In the genomic region with DNA sequence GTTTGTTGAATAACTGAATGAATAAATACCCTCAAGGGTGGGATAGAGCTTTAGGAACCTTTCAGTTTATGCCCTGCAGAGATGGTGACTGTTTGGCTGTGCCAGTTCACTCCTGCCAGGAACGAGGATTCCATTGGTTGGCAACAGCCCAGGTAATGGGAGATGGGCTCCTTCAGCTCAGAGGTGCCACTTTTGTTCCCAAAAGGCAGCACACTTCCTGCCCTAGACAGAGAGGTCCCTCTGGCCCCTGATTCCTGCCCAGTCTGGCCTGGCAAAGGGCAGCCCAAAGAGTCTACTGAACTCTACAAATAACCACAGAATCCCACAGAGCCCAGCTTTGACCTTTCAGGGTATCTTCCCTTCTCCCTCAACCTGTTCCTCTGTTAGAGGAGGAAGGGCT, we compare ENCODE assay signal across 27 cellular contexts. TPM values are rescaled to one million over a fixed set of nuclear protein-coding genes. Genes with fewer than 3 reads are reported as not detected.
DNase-seq lines count a peak whose midpoint lies in the region; ATAC-seq, FAIRE-seq and TF ChIP-seq lines count a peak whose summit lies in the region.
"Had no signal": no experiment of that assay in that cellular context is flagged by ENCODE, and none has a peak within 500 bp of the region (broad histone marks: within the 10 kb centered on the region; RNA-seq: fewer than 3 reads in every experiment).

No MANE protein-coding gene starts in this region.

- H3K9me3 Mint-ChIP-seq in CD14-positive monocyte = peaks cover 0 to 3% (median 0%) of the 10 kb centered on the region in 7 donors
- H3K9me3 Mint-ChIP-seq: activated naive CD4-positive, alpha-beta T cell treated with anti-CD3 and anti-CD28 coated beads, Interleukin-2, amount 50 U/mL, for 24 hours; type B pancreatic cell had no signal

- no peaks in the 10 kb centered on the region for H4K20me1 ChIP-seq in HepG2 (ENCODE audit: insufficient read depth, low read length)

- ATAC-seq in HepG2 (peak; percentile 42), HG02588 (IDR thresholded peaks at IDR 0.05; ENCODE audit: unreplicated experiment) (no peak)
- ATAC-seq: activated CD8-positive, alpha-beta memory T cell treated with anti-CD3 and anti-CD28 coated beads, Interleukin-2, amount 10 ng/mL, durations not matched to agents 7 days and 5 days; T-helper 17 cell had no signal

- in situ Hi-C loops in HepG2 (cut with HindIII; ENCODE audit: extremely low pct_ligation_motif_present, low pct_unique_long_range_greater_than_20kb) = no loop called here

- TF ChIP-seq EP300 in HepG2 (IDR thresholded peaks at IDR 0.05; ENCODE audit: low read depth in 2 of 2, low read length in 2 of 2) = no peak
- TF ChIP-seq EP300 in HepG2 (CRISPR knock-in tag; IDR thresholded peaks at IDR 0.05; ENCODE audit: borderline replicate concordance) = no peak

- no TSS peak for BruUV-seq in HepG2 (replicated peaks; lab: Mats Ljungman, UMichigan)

- H3K4me1 Mint-ChIP-seq in CD14-positive monocyte = no peaks in the 10 kb centered on the region
- H3K4me1 Mint-ChIP-seq: activated CD8-positive, alpha-beta memory T cell treated with anti-CD3 and anti-CD28 coated beads, Interleukin-2, amount 10 ng/mL, durations not matched to agents 7 days and 5 days; activated naive CD4-positive, alpha-beta T cell treated with anti-CD3 and anti-CD28 coated beads, Interleukin-2, amount 50 U/mL, for 24 hours; T-helper 17 cell had no signal

- H3K4me1 ChIP-seq in HepG2 (ENCODE audit: insufficient read depth, low read length) (peaks cover 44% of the 10 kb centered on the region), small intestine (ENCODE audit: control insufficient read depth in 2 of 2, insufficient read depth in 1 of 2, low read depth in 1 of 2, low read length in 1 of 2) (peaks cover 0 to 4% of the 10 kb centered on the region in 2 donors)
- H3K4me1 ChIP-seq: BE2C had no signal

- H3K4me3 ChIP-seq in HepG2 (replicated peaks in 1 of 3; ENCODE audit: insufficient read depth in 1 of 3, low read depth in 2 of 3, low read length in 3 of 3) (no peak overlapping the region), small intestine (ENCODE audit: low read depth in 1 of 2, low read length in 2 of 2) (peak overlapping the region; percentile 2 to 24)

- no peaks in the 10 kb centered on the region for H3K9me3 ChIP-seq in HepG2 (ENCODE audit: low read length)
- H3K9me3 ChIP-seq in small intestine (ENCODE audit: control insufficient read depth, low read depth) = no peaks in the 10 kb centered on the region
- H3K9me3 ChIP-seq: BE2C had no signal

- no peaks in the 10 kb centered on the region for H3K27me3 ChIP-seq in HepG2 (ENCODE audit: control insufficient read depth in 1 of 2, insufficient read depth in 2 of 2, low read length in 2 of 2)
- no peaks in the 10 kb centered on the region for H3K27me3 ChIP-seq in small intestine (ENCODE audit: control insufficient read depth in 2 of 2, insufficient read depth in 2 of 2, low read length in 2 of 2)

- H3K27ac ChIP-seq in HepG2 (ENCODE audit: extremely low read length, insufficient read depth, low read length) (no peak overlapping the region), small intestine (ENCODE audit: low read depth in 1 of 2, low read length in 1 of 2) (peak overlapping the region; percentile 26 to 86)

- peaks cover 4 to 9% (median 4%) of the 10 kb centered on the region in 3 donors for H3K27me3 Mint-ChIP-seq in CD14-positive monocyte (ENCODE audit: low read depth in 3 of 3)

- H3K4me2 ChIP-seq in HepG2 (ENCODE audit: low read depth, low read length) = 0 out of 2 replicates have a peak overlapping the region, but pooled peaks have one; percentile 6

- no peak for TF ChIP-seq POLR2A in HepG2 (IDR thresholded peaks at IDR 0.05; ENCODE audit: insufficient read depth in 1 of 2, low read depth in 2 of 2, low read length in 2 of 2)

- TF ChIP-seq RAD21 in HepG2 (CRISPR knock-in tag; IDR thresholded peaks at IDR 0.05) = no peak

- H3K79me2 ChIP-seq in HepG2 (ENCODE audit: insufficient read depth, low read length) = no peaks in the 10 kb centered on the region

- intact Hi-C loops in HepG2 (cut with micrococcal nuclease; ENCODE audit: unreplicated experiment) (no loop called here), CD14-positive monocyte (cut with micrococcal nuclease) (no loop called here)

- TF ChIP-seq CTCF in HepG2 (CRISPR knock-in tag; IDR thresholded peaks at IDR 0.05) (no peak), CD14-positive monocyte (IDR thresholded peaks at IDR 0.05) (no peak)

- no peak overlapping the region for H2AFZ ChIP-seq in HepG2 (ENCODE audit: low read length)

- CTCF ChIA-PET in HepG2 (lab: Yijun Ruan, JAX; ENCODE audit: low intra/inter-chr PET ratio, low total read pairs) = no interaction called here

- DNase-seq in DMS53 (lab: John Stamatoyannopoulos, UW) = peak; percentile 56
- no peak for DNase-seq in DMS53 treated with DMSO at 0.1 percent for 48 hours (lab: John Stamatoyannopoulos, UW; ENCODE audit: unreplicated experiment)
- peak; percentile 25 for DNase-seq in NCI-H510A treated with DMSO at 0.1 percent for 48 hours (lab: John Stamatoyannopoulos, UW)
- DNase-seq in HepG2 (ENCODE audit: low spot score) = no peak
- DNase-seq in small intestine = no peak
- no peak for DNase-seq in CD14-positive monocyte (ENCODE audit: low spot score)
- DNase-seq in germinal center (ENCODE audit: low spot score) = no peak
- DNase-seq: activated CD4-positive, alpha-beta T cell treated with anti-CD3 and anti-CD28 coated beads for 48 hours; activated CD8-positive, alpha-beta memory T cell treated with anti-CD3 and anti-CD28 coated beads, Interleukin-2, amount 10 ng/mL, durations not matched to agents 7 days and 5 days; BE2C; foreskin melanocyte; hypothalamus; NCI-H1436; NCI-H226; NK-92 treated with Interleukin-12 subunit alpha and Interleukin-12 subunit beta, amount 100 ng/mL, for 24 hours; nucleus accumbens; T-helper 17 cell had no signal

- no peak overlapping the region for H3K9ac ChIP-seq in HepG2 (ENCODE audit: insufficient read depth, low read depth, low read length)

- H3K36me3 Mint-ChIP-seq in CD14-positive monocyte = no peaks in the 10 kb centered on the region
- H3K36me3 Mint-ChIP-seq: activated CD8-positive, alpha-beta memory T cell treated with anti-CD3 and anti-CD28 coated beads, Interleukin-2, amount 10 ng/mL, durations not matched to agents 7 days and 5 days; activated naive CD4-positive, alpha-beta T cell treated with anti-CD3 and anti-CD28 coated beads, Interleukin-2, amount 50 U/mL, for 24 hours; type B pancreatic cell had no signal

- 60% methylated on average over 1 of the region's 1 CpG for WGBS in HepG2 (ENCODE audit: low lambda C conversion rate)
- 8 to 53% (median 38%) methylated on average over 1 of the region's 1 CpG for WGBS in small intestine, 3 donors

- POLR2A ChIA-PET in HepG2 (lab: Yijun Ruan, JAX) = interaction anchor here (0.8 to 1.2 kb wide), 2 partner anchors 10 to 15 kb away, joined by 3 read pairs; no protein-coding TSS in a partner anchor

- FAIRE-seq in HepG2 (lab: Jason Lieb, UNC) = no peak
- FAIRE-seq in small intestine (lab: Jason Lieb, UNC) = no peak
- FAIRE-seq: A204.1, astrocyte, H1, islet of Langerhans had no signal

- no peaks in the 10 kb centered on the region for H3K36me3 ChIP-seq in HepG2 (replicated peaks in 1 of 2; ENCODE audit: control insufficient read depth in 1 of 2, insufficient read depth in 2 of 2, low read length in 2 of 2)
- no peaks in the 10 kb centered on the region for H3K36me3 ChIP-seq in small intestine (ENCODE audit: control insufficient read depth in 2 of 2, insufficient read depth in 2 of 2, low read length in 2 of 2)
- H3K36me3 ChIP-seq: BE2C had no signal

- H3K4me3 Mint-ChIP-seq in CD14-positive monocyte = no peak overlapping the region
- H3K4me3 Mint-ChIP-seq: activated CD8-positive, alpha-beta memory T cell treated with anti-CD3 and anti-CD28 coated beads, Interleukin-2, amount 10 ng/mL, durations not matched to agents 7 days and 5 days; activated naive CD4-positive, alpha-beta T cell treated with anti-CD3 and anti-CD28 coated beads, Interleukin-2, amount 50 U/mL, for 24 hours; T-helper 17 cell; type B pancreatic cell had no signal

- no peak overlapping the region for H3K27ac Mint-ChIP-seq in CD14-positive monocyte
- H3K27ac Mint-ChIP-seq: activated CD8-positive, alpha-beta memory T cell treated with anti-CD3 and anti-CD28 coated beads, Interleukin-2, amount 10 ng/mL, durations not matched to agents 7 days and 5 days; activated naive CD4-positive, alpha-beta T cell treated with anti-CD3 and anti-CD28 coated beads, Interleukin-2, amount 50 U/mL, for 24 hours; T-helper 17 cell; type B pancreatic cell had no signal

RNA-seq across cellular contexts. Expression of a gene that starts 1.6 kb away (rescaled TPM):
- total RNA-seq in HepG2 (2016; rRNA removed; fragmentation: Illumina TruSeq; extraction: Trizol) = 0.24 and 0.67 TPM in 2 replicates
- total RNA-seq in HepG2 (2016; cell fraction: cytosol; rRNA removed; fragmentation: Illumina TruSeq; extraction: Trizol; ENCODE audit: low read depth) = 0.09 and 0.20 TPM in 2 replicates
- total RNA-seq in HepG2 (2016; cell fraction: insoluble cytoplasmic fraction; rRNA removed; fragmentation: Illumina TruSeq; extraction: Trizol) = 0.24 and 0.42 TPM in 2 replicates
- total RNA-seq in HepG2 (2016; cell fraction: membrane; rRNA removed; fragmentation: Illumina TruSeq; extraction: Trizol) = 0.48 and 0.56 TPM in 2 replicates
- 0.13 TPM in 1 of 2 replicates, not detected in the other for total RNA-seq in HepG2 (2016; cell fraction: nucleus; rRNA removed; fragmentation: Illumina TruSeq; extraction: Trizol)
- 0.18 and 0.48 TPM in 2 replicates for polyA plus RNA-seq in HepG2 (2011; rRNA removed)
- polyA plus RNA-seq in HepG2 (2011; cell fraction: cytosol; rRNA removed) = 0.15 and 0.16 TPM in 2 replicates
- polyA plus RNA-seq in HepG2 (2011; cell fraction: nucleus; rRNA removed) = 0.09 and 0.18 TPM in 2 replicates
- polyA plus RNA-seq in HepG2 (2012) = 0.24 and 0.53 TPM in 2 replicates
- 0.19 and 0.31 TPM in 2 replicates for polyA plus RNA-seq in HepG2 (2016; cell fraction: cytosol; fragmentation: Illumina TruSeq; extraction: Trizol; ENCODE audit: low read depth)
- polyA plus RNA-seq in HepG2 (2016; cell fraction: insoluble cytoplasmic fraction; fragmentation: Illumina TruSeq; extraction: Trizol; ENCODE audit: low read depth) = 1.7 and 2.2 TPM in 2 replicates
- 0.93 and 1.0 TPM in 2 replicates for polyA plus RNA-seq in HepG2 (2016; cell fraction: membrane; fragmentation: Illumina TruSeq; extraction: Trizol; ENCODE audit: low read depth)
- 0.94 and 1.7 TPM in 2 replicates for polyA plus RNA-seq in HepG2 (2016; cell fraction: nucleus; fragmentation: Illumina TruSeq; extraction: Trizol; ENCODE audit: insufficient read depth, low read depth)
- polyA minus RNA-seq in HepG2 (2011; rRNA and poly(A)+ RNA removed; ENCODE audit: low replicate concordance) = 0.60 TPM in 1 of 2 replicates, not detected in the other
- 0.40 and 0.79 TPM in 2 replicates for polyA minus RNA-seq in HepG2 (2011; cell fraction: cytosol; rRNA and poly(A)+ RNA removed)
- 0.13 TPM in 1 of 2 replicates, not detected in the other for polyA minus RNA-seq in HepG2 (2011; cell fraction: nucleus; rRNA and poly(A)+ RNA removed)
- polyA plus RNA-seq in small intestine = 10 to 100 TPM in 2 of 3 donors, 1 to 10 TPM in 1; 6.5 to 25.7 (median 12.1) TPM
- polyA plus RNA-seq in CD14-positive monocyte = not detected
- total RNA-seq: activated CD8-positive, alpha-beta memory T cell treated with anti-CD3 and anti-CD28 coated beads, Interleukin-2, amount 10 ng/mL, durations not matched to agents 7 days and 5 days; H1; lung microvascular endothelial cell; M059J; SK-MEL-5; T-helper 17 cell had no signal
- polyA plus RNA-seq: H1 had no signal

RNA-seq across cellular contexts. Expression of a gene that starts 49.9 kb away (rescaled TPM):
- total RNA-seq in HepG2 (2016; rRNA removed; fragmentation: Illumina TruSeq; extraction: Trizol) = 470 and 599 TPM in 2 replicates
- 226 and 278 TPM in 2 replicates for total RNA-seq in HepG2 (2016; cell fraction: cytosol; rRNA removed; fragmentation: Illumina TruSeq; extraction: Trizol; ENCODE audit: low read depth)
- total RNA-seq in HepG2 (2016; cell fraction: insoluble cytoplasmic fraction; rRNA removed; fragmentation: Illumina TruSeq; extraction: Trizol) = 454 and 625 TPM in 2 replicates
- total RNA-seq in HepG2 (2016; cell fraction: membrane; rRNA removed; fragmentation: Illumina TruSeq; extraction: Trizol) = 196 and 214 TPM in 2 replicates
- total RNA-seq in HepG2 (2016; cell fraction: nucleus; rRNA removed; fragmentation: Illumina TruSeq; extraction: Trizol) = 164 and 180 TPM in 2 replicates
- polyA plus RNA-seq in HepG2 (2011; rRNA removed) (275 and 364 TPM in 2 replicates), small intestine (100 to 1,000 TPM; 483 to 881 (median 628) TPM), CD14-positive monocyte (100 to 1,000 TPM; 209 to 224 TPM)
- polyA plus RNA-seq in HepG2 (2011; cell fraction: cytosol; rRNA removed) = 251 and 342 TPM in 2 replicates
- polyA plus RNA-seq in HepG2 (2011; cell fraction: nucleus; rRNA removed) = 57.6 and 73.3 TPM in 2 replicates
- polyA plus RNA-seq in HepG2 (2012) = 339 and 368 TPM in 2 replicates
- polyA plus RNA-seq in HepG2 (2016; cell fraction: cytosol; fragmentation: Illumina TruSeq; extraction: Trizol; ENCODE audit: low read depth) = 309 and 380 TPM in 2 replicates
- polyA plus RNA-seq in HepG2 (2016; cell fraction: insoluble cytoplasmic fraction; fragmentation: Illumina TruSeq; extraction: Trizol; ENCODE audit: low read depth) = 631 and 700 TPM in 2 replicates
- 208 and 237 TPM in 2 replicates for polyA plus RNA-seq in HepG2 (2016; cell fraction: membrane; fragmentation: Illumina TruSeq; extraction: Trizol; ENCODE audit: low read depth)
- 310 and 322 TPM in 2 replicates for polyA plus RNA-seq in HepG2 (2016; cell fraction: nucleus; fragmentation: Illumina TruSeq; extraction: Trizol; ENCODE audit: insufficient read depth, low read depth)
- 56.5 and 182 TPM in 2 replicates for polyA minus RNA-seq in HepG2 (2011; rRNA and poly(A)+ RNA removed; ENCODE audit: low replicate concordance)
- 56.3 and 57.5 TPM in 2 replicates for polyA minus RNA-seq in HepG2 (2011; cell fraction: cytosol; rRNA and poly(A)+ RNA removed)
- polyA minus RNA-seq in HepG2 (2011; cell fraction: nucleus; rRNA and poly(A)+ RNA removed) = 25.4 and 39.5 TPM in 2 replicates

Comparison
In these comparisons a context has a peak if more than half of its experiments do, and no peak if none do; other contexts are left out.
1. DNase-seq: peak in DMS53 (single experiment) and NCI-H510A treated with DMSO at 0.1 percent for 48 hours (single experiment); none in DMS53 treated with DMSO at 0.1 percent for 48 hours (single experiment), HepG2 (single experiment), small intestine (single experiment), CD14-positive monocyte (single experiment) and germinal center (single experiment).
2. H3K4me3 ChIP-seq: peak in small intestine (2 of 2); none in HepG2 (0 of 3).